Comparison of ENCODE assay signal across 11 cellular contexts in genomic region chr5:149938272-149938671, GRCh38. TPM values are rescaled to one million over a fixed set of nuclear protein-coding genes. Genes with fewer than 3 reads are reported as not detected.
A peak's percentile ranks its signal among the peaks of the same experiment; 100 is the strongest.
DNase-seq lines count a peak whose midpoint lies in the region; ATAC-seq and TF ChIP-seq lines count a peak whose summit lies in the region.
"Had no signal": no experiment of that assay in that cellular context is flagged by ENCODE, and none has a peak within 500 bp of the region (broad histone marks: within the 10 kb centered on the region; RNA-seq: fewer than 3 reads in every experiment).

No MANE protein-coding gene starts in this region.

- no peak for ATAC-seq in activated T-cell treated with anti-CD3 and anti-CD28 coated beads, Interleukin-2, amount 50 U/mL, for 72 hours (replicated peaks in 1 of 2)
- ATAC-seq in right cardiac atrium = peak; percentile 50 to 67
- ATAC-seq in upper lobe of right lung = peak; percentile 43
- ATAC-seq in GM18867 (IDR thresholded peaks at IDR 0.05; ENCODE audit: unreplicated experiment) = no peak
- ATAC-seq: stimulated activated naive B cell treated with anti-CD40 and anti-IgM and Interleukin-4, amounts not matched to agents 10 μg/mL and 1 μg/mL and 100 μg/mL, for 72 hours had no signal

- no peaks in the 10 kb centered on the region for H3K9me3 Mint-ChIP-seq in activated T-cell treated with anti-CD3 and anti-CD28 coated beads, Interleukin-2, amount 50 U/mL, for 72 hours
- H3K9me3 Mint-ChIP-seq: stimulated activated naive B cell treated with anti-CD40 and anti-IgM and Interleukin-4, amounts not matched to agents 10 μg/mL and 1 μg/mL and 100 μg/mL, for 72 hours had no signal

- H3K4me3 Mint-ChIP-seq in activated T-cell treated with anti-CD3 and anti-CD28 coated beads, Interleukin-2, amount 50 U/mL, for 72 hours = peak overlapping the region in 1 of 2 donors; percentile 8
- H3K4me3 Mint-ChIP-seq: stimulated activated naive B cell treated with anti-CD40 and anti-IgM and Interleukin-4, amounts not matched to agents 10 μg/mL and 1 μg/mL and 100 μg/mL, for 72 hours had no signal

- H3K4me3 ChIP-seq in right cardiac atrium (ENCODE audit: low read length) (no peak overlapping the region), upper lobe of right lung (no peak overlapping the region)

- H3K27ac Mint-ChIP-seq in activated T-cell treated with anti-CD3 and anti-CD28 coated beads, Interleukin-2, amount 50 U/mL, for 72 hours = peak overlapping the region; percentile 16
- H3K27ac Mint-ChIP-seq: stimulated activated naive B cell treated with anti-CD40 and anti-IgM and Interleukin-4, amounts not matched to agents 10 μg/mL and 1 μg/mL and 100 μg/mL, for 72 hours had no signal

- peaks cover 36% of the 10 kb centered on the region for H3K27me3 Mint-ChIP-seq in activated T-cell treated with anti-CD3 and anti-CD28 coated beads, Interleukin-2, amount 50 U/mL, for 72 hours (ENCODE audit: low read depth)

- 21% methylated on average over 2 of the region's 2 CpGs for WGBS in right cardiac atrium

- intact Hi-C loops in right cardiac atrium (cut with DNase I) (no loop called here), upper lobe of right lung (cut with DNase I) (no loop called here)

- H3K27ac ChIP-seq in right cardiac atrium (ENCODE audit: low read length) (no peak overlapping the region), upper lobe of right lung (no peak overlapping the region)

- TF ChIP-seq CTCF in upper lobe of right lung (IDR thresholded peaks at IDR 0.05) = no peak

- H3K9me3 ChIP-seq in right cardiac atrium (ENCODE audit: control insufficient read depth, low read length) (no peaks in the 10 kb centered on the region), upper lobe of right lung (no peaks in the 10 kb centered on the region)

- H3K4me1 ChIP-seq in right cardiac atrium (ENCODE audit: control insufficient read depth, insufficient read depth, low read length) = no peaks in the 10 kb centered on the region
- peaks cover 6% of the 10 kb centered on the region for H3K4me1 ChIP-seq in upper lobe of right lung

- no peaks in the 10 kb centered on the region for H3K36me3 ChIP-seq in upper lobe of right lung

- DNase-seq in activated T-cell treated with anti-CD3 and anti-CD28 coated beads, Interleukin-2, amount 50 U/mL, for 72 hours = no peak
- no peak for DNase-seq in activated T-cell treated with anti-CD3 and anti-CD28 coated beads, Interleukin-2, amount 50 U/mL, for 48 hours
- peak; percentile 74 for DNase-seq in amniotic epithelial cell (ENCODE audit: low read depth)
- peak; percentile 60 to 83 (median 69) for DNase-seq in right cardiac atrium
- no peak for DNase-seq in upper lobe of right lung
- DNase-seq in OCI-M2 (lab: John Stamatoyannopoulos, UW; ENCODE audit: unreplicated experiment) = no peak
- no peak for DNase-seq in stimulated activated CD4-positive, alpha-beta T cell treated with anti-CD3 and anti-CD28 coated beads, Interleukin-2, amount 100 ng/mL, for 24 hours
- DNase-seq: glutamatergic neuron; stimulated activated naive B cell treated with anti-CD40 and anti-IgM and Interleukin-4, amounts not matched to agents 10 μg/mL and 1 μg/mL and 100 μg/mL, for 72 hours had no signal

- peaks cover 18% of the 10 kb centered on the region for H3K4me1 Mint-ChIP-seq in activated T-cell treated with anti-CD3 and anti-CD28 coated beads, Interleukin-2, amount 50 U/mL, for 72 hours (ENCODE audit: low read depth)
- H3K4me1 Mint-ChIP-seq: stimulated activated naive B cell treated with anti-CD40 and anti-IgM and Interleukin-4, amounts not matched to agents 10 μg/mL and 1 μg/mL and 100 μg/mL, for 72 hours had no signal

- no peaks in the 10 kb centered on the region for H3K36me3 Mint-ChIP-seq in activated T-cell treated with anti-CD3 and anti-CD28 coated beads, Interleukin-2, amount 50 U/mL, for 72 hours (ENCODE audit: insufficient read depth in 2 of 2)
- H3K36me3 Mint-ChIP-seq: stimulated activated naive B cell treated with anti-CD40 and anti-IgM and Interleukin-4, amounts not matched to agents 10 μg/mL and 1 μg/mL and 100 μg/mL, for 72 hours had no signal

- H3K27me3 ChIP-seq in right cardiac atrium (ENCODE audit: control insufficient read depth, insufficient read depth) (no peaks in the 10 kb centered on the region), upper lobe of right lung (no peaks in the 10 kb centered on the region)

RNA-seq across cellular contexts. Expression of gene PDE6A, which starts 6.3 kb away (rescaled TPM):
- under 1 TPM in 1 of 2 donors, not detected in 1; 0.05 TPM for total RNA-seq in activated T-cell treated with anti-CD3 and anti-CD28 coated beads, Interleukin-2, amount 50 U/mL, for 72 hours
- total RNA-seq in right cardiac atrium (under 1 TPM in 2 of 4 donors, not detected in 2; 0.06 to 0.11 TPM), upper lobe of right lung (0.09 TPM)
- 0.07 TPM for polyA plus RNA-seq in right cardiac atrium
- total RNA-seq: posterior vena cava had no signal

RNA-seq across cellular contexts. Expression of gene SLC26A2, which starts 22.3 kb away (rescaled TPM):
- 1 to 10 TPM; 7.5 to 8.0 TPM for total RNA-seq in activated T-cell treated with anti-CD3 and anti-CD28 coated beads, Interleukin-2, amount 50 U/mL, for 72 hours
- total RNA-seq in right cardiac atrium (10 to 100 TPM in 1 of 4 donors, 1 to 10 TPM in 3; 5.1 to 10.4 (median 6.5) TPM), upper lobe of right lung (18.9 TPM)
- 2.2 TPM for polyA plus RNA-seq in right cardiac atrium

Comparison
In these comparisons a context has a peak if more than half of its experiments do, and no peak if none do; other contexts are left out.
1. ATAC-seq: peak in right cardiac atrium (2 of 2) and upper lobe of right lung (single experiment); none in activated T-cell treated with anti-CD3 and anti-CD28 coated beads, Interleukin-2, amount 50 U/mL, for 72 hours (0 of 2) and GM18867 (single experiment).
2. DNase-seq: peak in amniotic epithelial cell (single experiment) and right cardiac atrium (3 of 3); none in activated T-cell treated with anti-CD3 and anti-CD28 coated beads, Interleukin-2, amount 50 U/mL, for 72 hours (0 of 2), activated T-cell treated with anti-CD3 and anti-CD28 coated beads, Interleukin-2, amount 50 U/mL, for 48 hours (0 of 2), upper lobe of right lung (single experiment), OCI-M2 (single experiment) and stimulated activated CD4-positive, alpha-beta T cell treated with anti-CD3 and anti-CD28 coated beads, Interleukin-2, amount 100 ng/mL, for 24 hours (0 of 2).